22 cellular contexts compared by ENCODE assay signal in genomic region chr5:150051657-150052195, GRCh38. TPM values are rescaled to one million over a fixed set of nuclear protein-coding genes. Genes with fewer than 3 reads are reported as not detected.
"Had no signal": no experiment of that assay in that cellular context is flagged by ENCODE, and none has a peak within 500 bp of the region (broad histone marks: within the 10 kb centered on the region; RNA-seq: fewer than 3 reads in every experiment).

No MANE protein-coding gene starts in this region.

- H3K27me3 ChIP-seq: colonic mucosa, sigmoid colon had no signal

- H3K4me1 Mint-ChIP-seq: activated B cell treated with CpG ODN at 0.5 μM for 24 hours; activated naive CD8-positive, alpha-beta T cell treated with anti-CD3 and anti-CD28 coated beads for 36 hours; nephron progenitor cell had no signal

- H3K4me3 ChIP-seq: colonic mucosa, lower lobe of right lung, mucosa of descending colon, sigmoid colon, thoracic aorta had no signal

- H3K27me3 Mint-ChIP-seq: activated B cell treated with CpG ODN at 0.5 μM for 24 hours; activated CD4-positive, alpha-beta memory T cell treated with anti-CD3 and anti-CD28 coated beads for 36 hours; activated naive CD8-positive, alpha-beta T cell treated with anti-CD3 and anti-CD28 coated beads for 36 hours; T-helper 17 cell; type B pancreatic cell had no signal

- H3K27ac Mint-ChIP-seq: activated B cell treated with CpG ODN at 0.5 μM for 24 hours; activated CD4-positive, alpha-beta memory T cell treated with anti-CD3 and anti-CD28 coated beads for 36 hours; activated naive CD8-positive, alpha-beta T cell treated with anti-CD3 and anti-CD28 coated beads for 36 hours; nephron progenitor cell; T-helper 17 cell; type B pancreatic cell had no signal

- H3K9me3 ChIP-seq: colonic mucosa, lower lobe of right lung, mucosa of descending colon, sigmoid colon, thoracic aorta had no signal

- H3K4me3 Mint-ChIP-seq: activated B cell treated with CpG ODN at 0.5 μM for 24 hours; activated CD4-positive, alpha-beta memory T cell treated with anti-CD3 and anti-CD28 coated beads for 36 hours; activated naive CD8-positive, alpha-beta T cell treated with anti-CD3 and anti-CD28 coated beads for 36 hours; nephron progenitor cell; T-helper 17 cell; type B pancreatic cell had no signal

- H3K4me1 ChIP-seq: colonic mucosa, sigmoid colon had no signal

- DNase-seq: activated B cell treated with CpG ODN at 0.5 μM for 24 hours; activated CD4-positive, alpha-beta memory T cell treated with anti-CD3 and anti-CD28 coated beads for 36 hours; activated CD4-positive, alpha-beta T cell treated with anti-CD3 and anti-CD28 coated beads for 4 hours; activated naive CD8-positive, alpha-beta T cell treated with anti-CD3 and anti-CD28 coated beads for 36 hours; activated T-cell treated with anti-CD3 and anti-CD28 coated beads for 4 hours; colonic mucosa; foreskin melanocyte; kidney; lower lobe of right lung; mesendoderm; mucosa of descending colon; nephron progenitor cell; occipital lobe; sigmoid colon; stimulated activated CD4-positive, alpha-beta T cell treated with anti-CD3 and anti-CD28 coated beads, Interleukin-2, amount 100 ng/mL, for 48 hours; stimulated activated naive CD4-positive, alpha-beta T cell; T-helper 17 cell had no signal

- H3K9me3 Mint-ChIP-seq: activated B cell treated with CpG ODN at 0.5 μM for 24 hours; activated CD4-positive, alpha-beta memory T cell treated with anti-CD3 and anti-CD28 coated beads for 36 hours; activated naive CD8-positive, alpha-beta T cell treated with anti-CD3 and anti-CD28 coated beads for 36 hours; nephron progenitor cell; type B pancreatic cell had no signal

- H3K27ac ChIP-seq: colonic mucosa, lower lobe of right lung, sigmoid colon, thoracic aorta had no signal

- ATAC-seq: esophagus mucosa, lower lobe of right lung, mucosa of descending colon, T-helper 17 cell had no signal

- FAIRE-seq: bronchial epithelial cell, kidney had no signal

RNA-seq across cellular contexts. Expression of gene CSF1R, which starts 34.6 kb away (rescaled TPM):
- total RNA-seq: activated naive CD8-positive, alpha-beta T cell treated with anti-CD3 and anti-CD28 coated beads for 36 hours; bronchial epithelial cell; renal cortical epithelial cell had no signal
